ENCODE assay signal across 1 cellular context in the genomic region with DNA sequence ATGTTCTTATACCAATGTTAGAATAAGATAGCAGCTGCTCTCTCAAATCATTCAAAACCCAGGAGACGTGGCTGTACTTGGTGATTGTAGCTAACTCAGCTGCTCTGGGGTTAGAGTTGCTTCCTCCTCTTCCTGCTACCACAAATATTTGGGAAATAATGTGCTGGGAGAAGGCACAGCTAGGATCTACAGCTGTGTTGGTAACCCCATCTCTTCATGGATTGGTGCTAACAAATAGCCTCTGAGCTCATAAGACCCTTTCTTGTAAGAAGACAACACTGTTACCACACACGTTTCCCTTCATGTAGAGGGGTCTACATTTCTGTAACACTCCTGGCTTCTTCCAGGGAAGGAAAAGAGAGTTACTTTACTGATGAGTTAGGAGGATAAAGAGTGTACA.
TF ChIP-seq lines count a peak whose summit lies in the region.

No MANE protein-coding gene starts in this region.

TF ChIP-seq in endothelial cell of umbilical vein, 7 proteins besides CTCF, POLR2A, EP300 and RAD21 (continued from another document):
- TF ChIP-seq POLR2AphosphoS5 (IDR thresholded peaks at IDR 0.05; ENCODE audit: insufficient read depth, low read depth, low read length) (no peak), MYC (IDR thresholded peaks at IDR 0.05; ENCODE audit: low read depth, low read length) (no peak), JUN (IDR thresholded peaks at IDR 0.05; ENCODE audit: borderline replicate concordance, insufficient read depth, insufficient read length, low read depth) (no peak), GATA2 (IDR thresholded peaks at IDR 0.05; ENCODE audit: insufficient read depth, insufficient read length, low read depth, low read length) (no peak)
